Comparison of ENCODE assay signal across 8 cellular contexts in genomic region chr12:57603758-57604453, GRCh38. TPM values are rescaled to one million over a fixed set of nuclear protein-coding genes. Genes with fewer than 3 reads are reported as not detected.
DNase-seq lines count a peak whose midpoint lies in the region; ATAC-seq and TF ChIP-seq lines count a peak whose summit lies in the region.

No MANE protein-coding gene starts in this region.

- CTCF ChIA-PET in activated B cell treated with CpG ODN at 0.5 μM for 24 hours (lab: Charles Lee) = interaction anchor here (1.6 kb wide), 1 partner anchor 20 kb away, joined by 6 read pairs; no protein-coding TSS in a partner anchor

- no peaks in the 10 kb centered on the region for H3K27me3 Mint-ChIP-seq in activated CD4-positive, alpha-beta T cell treated with anti-CD3 and anti-CD28 coated beads, Interleukin-2, amount 10 ng/mL, durations not matched to agents 24 days and 14 days
- H3K27me3 Mint-ChIP-seq in activated B cell treated with CpG ODN at 0.5 μM for 24 hours = peaks cover 29% of the 10 kb centered on the region

- no peak for DNase-seq in activated CD4-positive, alpha-beta T cell treated with anti-CD3 and anti-CD28 coated beads, Interleukin-2, amount 10 ng/mL, durations not matched to agents 24 days and 14 days
- DNase-seq in activated CD4-positive, alpha-beta T cell treated with anti-CD3 and anti-CD28 coated beads, Interleukin-2, amount 50 U/mL, for 1 hour = no peak
- no peak for DNase-seq in activated B cell treated with CpG ODN at 0.5 μM for 24 hours
- DNase-seq in globus pallidus (ENCODE audit: low spot score) = peak; percentile 45
- no peak for DNase-seq in omental fat pad (ENCODE audit: low spot score)
- no peak for DNase-seq in NCI-H1930 (lab: John Stamatoyannopoulos, UW)

- H3K4me3 Mint-ChIP-seq in activated CD4-positive, alpha-beta T cell treated with anti-CD3 and anti-CD28 coated beads, Interleukin-2, amount 10 ng/mL, durations not matched to agents 24 days and 14 days = peak overlapping the region; percentile 84
- peak overlapping the region; percentile 79 for H3K4me3 Mint-ChIP-seq in activated B cell treated with CpG ODN at 0.5 μM for 24 hours

- peaks cover 34% of the 10 kb centered on the region for H3K36me3 Mint-ChIP-seq in activated CD4-positive, alpha-beta T cell treated with anti-CD3 and anti-CD28 coated beads, Interleukin-2, amount 10 ng/mL, durations not matched to agents 24 days and 14 days (ENCODE audit: low read depth)
- peaks cover 39% of the 10 kb centered on the region for H3K36me3 Mint-ChIP-seq in activated B cell treated with CpG ODN at 0.5 μM for 24 hours (ENCODE audit: low read depth)

- H3K9me3 Mint-ChIP-seq in activated CD4-positive, alpha-beta T cell treated with anti-CD3 and anti-CD28 coated beads, Interleukin-2, amount 10 ng/mL, durations not matched to agents 24 days and 14 days = no peaks in the 10 kb centered on the region
- no peaks in the 10 kb centered on the region for H3K9me3 Mint-ChIP-seq in activated B cell treated with CpG ODN at 0.5 μM for 24 hours

- H3K27ac Mint-ChIP-seq in activated CD4-positive, alpha-beta T cell treated with anti-CD3 and anti-CD28 coated beads, Interleukin-2, amount 10 ng/mL, durations not matched to agents 24 days and 14 days = peak overlapping the region; percentile 89
- no peak overlapping the region for H3K27ac Mint-ChIP-seq in activated B cell treated with CpG ODN at 0.5 μM for 24 hours

- ATAC-seq in activated B cell treated with CpG ODN at 0.5 μM for 24 hours (ENCODE audit: low read depth) (no peak), omental fat pad (ENCODE audit: low FRiP score) (peak; percentile 67), HG03469 (IDR thresholded peaks at IDR 0.05; ENCODE audit: unreplicated experiment) (no peak), HG03135 (IDR thresholded peaks at IDR 0.05; ENCODE audit: unreplicated experiment) (no peak)

- POLR2A ChIA-PET in activated B cell treated with CpG ODN at 0.5 μM for 24 hours (lab: Charles Lee) = no interaction called here

- intact Hi-C loops in activated CD4-positive, alpha-beta T cell treated with anti-CD3 and anti-CD28 coated beads, Interleukin-2, amount 10 ng/mL, durations not matched to agents 24 days and 14 days (cut with micrococcal nuclease) = loop anchor here (1.0 kb wide), 1 partner anchor 13 kb away; the partner anchor contains the start of gene PIP4K2C
- intact Hi-C loops in activated B cell treated with CpG ODN at 0.5 μM for 24 hours (cut with micrococcal nuclease) = loop anchor here (1.0 kb wide), 1 partner anchor 13 kb away; the partner anchor contains the start of gene PIP4K2C

- peaks cover 25% of the 10 kb centered on the region for H3K4me1 Mint-ChIP-seq in activated CD4-positive, alpha-beta T cell treated with anti-CD3 and anti-CD28 coated beads, Interleukin-2, amount 10 ng/mL, durations not matched to agents 24 days and 14 days
- peaks cover 16% of the 10 kb centered on the region for H3K4me1 Mint-ChIP-seq in activated B cell treated with CpG ODN at 0.5 μM for 24 hours

- TF ChIP-seq CTCF in activated B cell treated with CpG ODN at 0.5 μM for 24 hours (IDR thresholded peaks at IDR 0.05) = no peak
- no peak for TF ChIP-seq CTCF in omental fat pad (IDR thresholded peaks at IDR 0.05)

RNA-seq across cellular contexts. Expression of gene DTX3, which starts 0.7 kb away (rescaled TPM):
- 15.9 and 18.3 TPM in 2 replicates for total RNA-seq in activated CD4-positive, alpha-beta T cell treated with anti-CD3 and anti-CD28 coated beads, Interleukin-2, amount 10 ng/mL, durations not matched to agents 24 days and 14 days
- total RNA-seq in activated B cell treated with CpG ODN at 0.5 μM for 24 hours = 3.7 and 3.9 TPM in 2 replicates
- 10 to 100 TPM in 3 of 4 donors, 1 to 10 TPM in 1; 8.0 to 21.7 (median 13.3) TPM for total RNA-seq in omental fat pad

RNA-seq across cellular contexts. Expression of gene ARHGEF25, which starts 7.3 kb away (rescaled TPM):
- total RNA-seq in activated CD4-positive, alpha-beta T cell treated with anti-CD3 and anti-CD28 coated beads, Interleukin-2, amount 10 ng/mL, durations not matched to agents 24 days and 14 days = 1.6 and 1.7 TPM in 2 replicates
- total RNA-seq in activated B cell treated with CpG ODN at 0.5 μM for 24 hours (not detected in 2 replicates), omental fat pad (10 to 100 TPM; 14.7 to 28.8 (median 20.0) TPM)

RNA-seq across cellular contexts. Expression of gene PIP4K2C, which starts 12.9 kb away (rescaled TPM):
- total RNA-seq in activated CD4-positive, alpha-beta T cell treated with anti-CD3 and anti-CD28 coated beads, Interleukin-2, amount 10 ng/mL, durations not matched to agents 24 days and 14 days = 21.5 and 23.0 TPM in 2 replicates
- total RNA-seq in activated B cell treated with CpG ODN at 0.5 μM for 24 hours (16.5 and 17.9 TPM in 2 replicates), omental fat pad (10 to 100 TPM; 16.9 to 21.3 (median 17.6) TPM)

RNA-seq across cellular contexts. Expression of gene B4GALNT1, which starts 29.1 kb away (rescaled TPM):
- total RNA-seq in activated CD4-positive, alpha-beta T cell treated with anti-CD3 and anti-CD28 coated beads, Interleukin-2, amount 10 ng/mL, durations not matched to agents 24 days and 14 days = 4.6 and 5.7 TPM in 2 replicates
- total RNA-seq in activated B cell treated with CpG ODN at 0.5 μM for 24 hours (0.31 and 0.51 TPM in 2 replicates), omental fat pad (1 to 10 TPM in 2 of 4 donors, under 1 TPM in 2; 0.36 to 3.0 (median 1.0) TPM)

RNA-seq across cellular contexts. Expression of gene KIF5A, which starts 54.1 kb away (rescaled TPM):
- total RNA-seq in activated CD4-positive, alpha-beta T cell treated with anti-CD3 and anti-CD28 coated beads, Interleukin-2, amount 10 ng/mL, durations not matched to agents 24 days and 14 days = 1.8 and 2.4 TPM in 2 replicates
- total RNA-seq in activated B cell treated with CpG ODN at 0.5 μM for 24 hours (0.13 and 0.15 TPM in 2 replicates), omental fat pad (under 1 TPM in 2 of 4 donors, not detected in 2; 0.09 to 0.13 TPM)
